In genomic region chr2:152337511-152337903, GRCh38 we compare ENCODE assay signal across 12 cellular contexts. TPM values are rescaled to one million over a fixed set of nuclear protein-coding genes. Genes with fewer than 3 reads are reported as not detected.
DNase-seq lines count a peak whose midpoint lies in the region; ATAC-seq and TF ChIP-seq lines count a peak whose summit lies in the region.
"Had no signal": no experiment of that assay in that cellular context is flagged by ENCODE, and none has a peak within 500 bp of the region (broad histone marks: within the 10 kb centered on the region; RNA-seq: fewer than 3 reads in every experiment).

No MANE protein-coding gene starts in this region.

- DNase-seq in GM23248 (no peak), adipocyte (ENCODE audit: low read depth) (no peak), hepatocyte (ENCODE audit: low spot score) (no peak), gastrocnemius medialis (no peak), left cardiac atrium (no peak), adrenal gland (no peak), UCSD-AML1 (lab: John Stamatoyannopoulos, UW; ENCODE audit: unreplicated experiment) (no peak), middle frontal gyrus (ENCODE audit: extremely low spot score, low spot score) (no peak)
- DNase-seq: heart right ventricle had no signal

- H3K4me1 ChIP-seq in GM23248 (ENCODE audit: insufficient read depth) (peaks cover 16% of the 10 kb centered on the region; the same call in 1 of the 2 replicates), adipocyte (ENCODE audit: control insufficient read depth, insufficient read depth, low read length) (peaks cover 22% of the 10 kb centered on the region), hepatocyte (ENCODE audit: insufficient read depth) (peaks cover 15% of the 10 kb centered on the region), gastrocnemius medialis (peaks cover 25 to 59% of the 10 kb centered on the region in 2 donors), adrenal gland (replicated peaks in 1 of 2) (peaks cover 0 to 27% of the 10 kb centered on the region in 2 donors)
- H3K4me1 ChIP-seq: testis had no signal

- intact Hi-C loops in gastrocnemius medialis (cut with DNase I; ENCODE audit: low total_unique reads) (loop anchor here (5.0 to 10.0 kb wide), 3 partner anchors 40 to 207 kb away; partner anchors contain the start of gene STAM2), left cardiac atrium (cut with DNase I) (loop anchor here (5.0 to 10.0 kb wide), 3 partner anchors 145 to 297 kb away; no protein-coding TSS in a partner anchor), adrenal gland (cut with DNase I) (loop anchor here (10.0 kb wide), 3 partner anchors 143 to 297 kb away; no protein-coding TSS in a partner anchor)

- in situ Hi-C loops in GM23248 (cut with MboI) (no loop called here), gastrocnemius medialis (cut with MboI; ENCODE audit: low sequenced_read_pairs in 4 of 4) (loop anchor here (10.0 to 25.0 kb wide), 5 partner anchors 77 to 297 kb away; no protein-coding TSS in a partner anchor)

- H3K36me3 ChIP-seq in GM23248 (ENCODE audit: low read depth) (no peaks in the 10 kb centered on the region), adipocyte (ENCODE audit: control insufficient read depth, insufficient read depth, low read length, severe bottlenecking) (no peaks in the 10 kb centered on the region), hepatocyte (replicated peaks; ENCODE audit: insufficient read depth, low read depth) (no peaks in the 10 kb centered on the region), gastrocnemius medialis (no peaks in the 10 kb centered on the region), adrenal gland (replicated peaks in 1 of 2) (no peaks in the 10 kb centered on the region)
- H3K36me3 ChIP-seq: heart right ventricle had no signal

- H4K20me1 ChIP-seq in GM23248 (ENCODE audit: insufficient read depth) (no peaks in the 10 kb centered on the region), hepatocyte (ENCODE audit: insufficient read depth, poor library complexity, severe bottlenecking) (peaks cover 39% of the 10 kb centered on the region)

- no peaks in the 10 kb centered on the region for H3K9me3 ChIP-seq in GM23248 (ENCODE audit: low read depth)
- no peaks in the 10 kb centered on the region for H3K9me3 ChIP-seq in adipocyte (ENCODE audit: control insufficient read depth, low read length)
- H3K9me3 ChIP-seq in hepatocyte (ENCODE audit: low read depth), result no peaks in the 10 kb centered on the region
- H3K9me3 ChIP-seq in gastrocnemius medialis, result no peaks in the 10 kb centered on the region
- no peaks in the 10 kb centered on the region for H3K9me3 ChIP-seq in adrenal gland (replicated peaks in 1 of 3)
- H3K9me3 ChIP-seq: body of pancreas, heart right ventricle, testis had no signal

- H3K9ac ChIP-seq in GM23248 (no peak overlapping the region), adipocyte (ENCODE audit: low read length) (peak overlapping the region; percentile 90)
- H3K9ac ChIP-seq: KMS-11 had no signal

- H3K27me3 ChIP-seq in GM23248 (replicated peaks; ENCODE audit: insufficient read depth) (no peaks in the 10 kb centered on the region), adipocyte (replicated peaks; ENCODE audit: control insufficient read depth, insufficient read depth, low read length) (no peaks in the 10 kb centered on the region), hepatocyte (no peaks in the 10 kb centered on the region), gastrocnemius medialis (no peaks in the 10 kb centered on the region), adrenal gland (no peaks in the 10 kb centered on the region)
- H3K27me3 ChIP-seq: body of pancreas, testis had no signal

- TF ChIP-seq CTCF in hepatocyte (IDR thresholded peaks at IDR 0.05; ENCODE audit: poor library complexity) (no peak), gastrocnemius medialis (IDR thresholded peaks at IDR 0.05 in 4 of 5, conservative IDR thresholded peaks at IDR 0.05 in 1 of 5) (no peak), adrenal gland (IDR thresholded peaks at IDR 0.05) (no peak)

- peak overlapping the region; percentile 98; the same call in 1 of the 2 replicates for H2AFZ ChIP-seq in GM23248
- no peak overlapping the region for H2AFZ ChIP-seq in hepatocyte

- H3K4me3 ChIP-seq in GM23248, result peak overlapping the region; percentile 85
- H3K4me3 ChIP-seq in adipocyte (ENCODE audit: low read length), result peak overlapping the region; percentile 90
- H3K4me3 ChIP-seq in hepatocyte, result peak overlapping the region; percentile 82
- peak overlapping the region in 2 of 4 donors; percentile 67 to 96 for H3K4me3 ChIP-seq in gastrocnemius medialis
- H3K4me3 ChIP-seq in adrenal gland, result peak overlapping the region in 1 of 4 donors; percentile 92
- H3K4me3 ChIP-seq: body of pancreas had no signal

- H3K27ac ChIP-seq in GM23248 (peak overlapping the region; percentile 63; the same call in 1 of the 2 replicates), hepatocyte (peak overlapping the region; percentile 82), gastrocnemius medialis (peak overlapping the region in 3 of 4 donors; percentile 80 to 97 (median 95)), adrenal gland (peak overlapping the region in 1 of 5 donors; percentile 86)
- H3K27ac ChIP-seq: KMS-11 had no signal

- peak overlapping the region; percentile 97 for H3K4me2 ChIP-seq in GM23248 (ENCODE audit: unreplicated experiment)
- peak overlapping the region; percentile 75 for H3K4me2 ChIP-seq in hepatocyte

- no peak for ATAC-seq in gastrocnemius medialis
- no peak for ATAC-seq in left cardiac atrium
- ATAC-seq: body of pancreas had no signal

- WGBS in GM23248 (ENCODE audit: low coverage in 1 of 2, low lambda C conversion rate in 2 of 2, missing lambda C conversion rate in 2 of 2), 2 experiments, result 75 to 79% methylated on average over 2 of the region's 2 CpGs
- WGBS in hepatocyte (ENCODE audit: low lambda C conversion rate, missing lambda C conversion rate), result 41% methylated on average over 2 of the region's 2 CpGs
- WGBS in adrenal gland, 4 donors, result 49 to 68% (median 51%) methylated on average over 2 of the region's 2 CpGs

- H3K9me2 ChIP-seq in GM23248 (ENCODE audit: insufficient read depth) (no peaks in the 10 kb centered on the region), hepatocyte (replicated peaks; ENCODE audit: insufficient read depth) (no peaks in the 10 kb centered on the region)

- peaks cover 62% of the 10 kb centered on the region for H3K79me2 ChIP-seq in GM23248 (ENCODE audit: insufficient read depth)
- H3K79me2 ChIP-seq in hepatocyte, result peaks cover 69% of the 10 kb centered on the region

- peaks cover 12% of the 10 kb centered on the region; the same call in 1 of the 2 replicates for H3F3A ChIP-seq in GM23248 (ENCODE audit: insufficient read depth)

- no peak for TF ChIP-seq POLR2A in gastrocnemius medialis (IDR thresholded peaks at IDR 0.05)
- no peak for TF ChIP-seq POLR2A in adrenal gland (IDR thresholded peaks at IDR 0.05)

RNA-seq across cellular contexts. Expression of gene FMNL2, which starts 2.5 kb away (rescaled TPM):
- 18.6 and 19.6 TPM in 2 replicates for total RNA-seq in GM23248 (2014; rRNA removed; shearing (Covaris generic))
- polyA plus RNA-seq in GM23248 (2016; fragmentation: Nextera tagmentation; extraction: Ambion mirVana), result 3.8 and 4.4 TPM in 2 replicates
- total RNA-seq in hepatocyte, result 41.9 and 53.6 TPM in 2 replicates
- polyA plus RNA-seq in hepatocyte, result 10.3 and 11.7 TPM in 2 replicates
- total RNA-seq in gastrocnemius medialis, result 10 to 100 TPM in 2 of 4 donors, 1 to 10 TPM in 2; 6.7 to 17.2 (median 11.5) TPM
- 10 to 100 TPM; 11.3 to 16.6 TPM for total RNA-seq in left cardiac atrium
- total RNA-seq in adrenal gland, result 10 to 100 TPM; 23.5 to 51.6 (median 34.0) TPM
- polyA plus RNA-seq in adrenal gland, result 10 to 100 TPM; 26.1 to 54.2 (median 41.6) TPM
